In the genomic region with DNA sequence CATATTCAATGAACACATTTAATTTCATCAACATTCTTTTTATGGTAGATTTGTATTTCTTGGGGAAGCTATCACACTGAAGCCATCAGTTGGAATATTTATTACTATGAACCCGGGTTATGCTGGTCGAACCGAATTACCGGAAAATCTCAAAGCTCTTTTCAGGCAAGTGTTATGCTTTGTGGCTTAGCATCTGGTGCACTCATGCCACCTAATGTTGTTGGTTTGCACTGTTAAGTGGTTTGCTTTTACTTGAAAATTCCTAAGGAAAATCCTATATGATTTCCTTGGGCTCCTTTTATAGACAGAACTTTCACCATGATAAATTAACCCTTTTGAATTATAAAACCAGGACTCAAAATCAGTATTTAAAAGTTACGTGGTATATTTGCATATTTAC, we compare ENCODE assay signal across 15 cellular contexts.
A peak's percentile ranks its signal among the peaks of the same experiment; 100 is the strongest.
DNase-seq lines count a peak whose midpoint lies in the region; ATAC-seq and TF ChIP-seq lines count a peak whose summit lies in the region.
"Had no signal": no experiment of that assay in that cellular context is flagged by ENCODE, and none has a peak within 500 bp of the region (broad histone marks: within the 10 kb centered on the region; RNA-seq: fewer than 3 reads in every experiment).

No MANE protein-coding gene starts in this region.

- intact Hi-C loops in HCT116 (cut with micrococcal nuclease), result no loop called here

- no peak for TF ChIP-seq CTCF in HCT116 (IDR thresholded peaks at IDR 0.05 in 2 of 3, conservative IDR thresholded peaks at IDR 0.05 in 1 of 3; ENCODE audit: borderline replicate concordance in 1 of 3, insufficient read depth in 1 of 3, low read depth in 2 of 3, low read length in 2 of 3)

- H3K36me3 ChIP-seq in HCT116 (ENCODE audit: control insufficient read depth in 1 of 2, insufficient read depth in 2 of 2, low read length in 2 of 2) (no peaks in the 10 kb centered on the region), adipocyte (ENCODE audit: control insufficient read depth, insufficient read depth, low read length, severe bottlenecking) (no peaks in the 10 kb centered on the region)

- no peak overlapping the region for H3K4me2 ChIP-seq in HCT116 (ENCODE audit: low read length)

- no peaks in the 10 kb centered on the region for H3K79me2 ChIP-seq in HCT116 (ENCODE audit: insufficient read depth, low read length)

- no peaks in the 10 kb centered on the region for H3K9me2 ChIP-seq in HCT116 (ENCODE audit: insufficient read depth)

- POLR2A ChIA-PET in HCT116 (lab: Charles Lee), result no interaction called here

- no peak overlapping the region for H2AFZ ChIP-seq in HCT116 (ENCODE audit: low read depth, low read length, poor library complexity, severe bottlenecking)

- no peaks in the 10 kb centered on the region for H4K20me1 ChIP-seq in HCT116 (ENCODE audit: insufficient read depth)

- no peak for ATAC-seq in HCT116
- ATAC-seq in left lobe of liver, result peak; percentile 86
- ATAC-seq in GM21528 (IDR thresholded peaks at IDR 0.05; ENCODE audit: low FRiP score, unreplicated experiment), result no peak
- no peak for ATAC-seq in HG03196 (IDR thresholded peaks at IDR 0.05; ENCODE audit: unreplicated experiment)
- ATAC-seq: activated T-helper 17 cell treated with anti-CD3 and anti-CD28 coated beads, Interleukin-2, amount 50 U/mL, for 72 hours had no signal

- peak; percentile 17 for DNase-seq in Daoy (ENCODE audit: low read depth)
- no peak for DNase-seq in HCT116 (ENCODE audit: low read depth, low spot score)
- peak; percentile 41 for DNase-seq in adipocyte (ENCODE audit: low read depth)
- no peak for DNase-seq in left lobe of liver (ENCODE audit: low spot score)
- DNase-seq in NCI-H2029 (lab: John Stamatoyannopoulos, UW), result no peak
- DNase-seq: activated CD4-positive, alpha-beta memory T cell treated with anti-CD3 and anti-CD28 coated beads, Interleukin-2, amount 10 ng/mL, durations not matched to agents 7 days and 5 days; amygdala; CD4-positive, CD25-positive, alpha-beta regulatory T cell; cortex of kidney; kidney glomerular epithelial cell; NCI-H2029 treated with DMSO at 0.1 percent for 48 hours; NK-92 treated with Interleukin-12 subunit alpha and Interleukin-12 subunit beta, amount 100 ng/mL, for 24 hours had no signal

- H3K27me3 ChIP-seq in HCT116 (ENCODE audit: insufficient read depth, low read length), result no peaks in the 10 kb centered on the region
- no peaks in the 10 kb centered on the region for H3K27me3 ChIP-seq in adipocyte (replicated peaks; ENCODE audit: control insufficient read depth, insufficient read depth, low read length)

- H3K4me3 ChIP-seq in HCT116 (replicated peaks in 1 of 2; ENCODE audit: low read depth in 1 of 2, low read length in 2 of 2) (no peak overlapping the region), adipocyte (ENCODE audit: low read length) (no peak overlapping the region)

- no peak for TF ChIP-seq POLR2A in HCT116 (IDR thresholded peaks at IDR 0.05; ENCODE audit: borderline replicate concordance, extremely low read depth, insufficient read depth, insufficient read length)

- no peak overlapping the region for H3K27ac ChIP-seq in HCT116 (ENCODE audit: low read depth, low read length)

- H3K9ac ChIP-seq in HCT116 (ENCODE audit: low read length), result no peak overlapping the region
- H3K9ac ChIP-seq in adipocyte (ENCODE audit: low read length), result no peak overlapping the region

- CTCF ChIA-PET in HCT116 (lab: Charles Lee), result no interaction called here

- H3K9me3 ChIP-seq in HCT116 (ENCODE audit: control insufficient read depth in 1 of 2, insufficient read depth in 1 of 2, low read depth in 1 of 2, low read length in 2 of 2), result no peaks in the 10 kb centered on the region
- no peaks in the 10 kb centered on the region for H3K9me3 ChIP-seq in adipocyte (ENCODE audit: control insufficient read depth, low read length)

- BruUV-seq in HCT116 (replicated peaks; lab: Mats Ljungman, UMichigan), result no TSS peak

- RAD21 ChIA-PET in HCT116 (lab: Charles Lee; ENCODE audit: low non-redundant PET in 1 of 2, low total read pairs in 2 of 2, uncharacterized antibody in 2 of 2, unreplicated experiment in 2 of 2), result no interaction called here

- H3K4me1 ChIP-seq in HCT116 (ENCODE audit: control insufficient read depth in 1 of 2, insufficient read depth in 2 of 2, low read length in 2 of 2) (no peaks in the 10 kb centered on the region), adipocyte (ENCODE audit: control insufficient read depth, insufficient read depth, low read length) (no peaks in the 10 kb centered on the region)

- peak; percentile 30; the same call in 1 of the 2 replicates for TF ChIP-seq RAD21 in HCT116 (IDR thresholded peaks at IDR 0.05; ENCODE audit: low read depth)

TF ChIP-seq in HCT116, 20 proteins besides CTCF, POLR2A, EP300 and RAD21:
- TF ChIP-seq EZH2phosphoT487 (IDR thresholded peaks at IDR 0.05; ENCODE audit: borderline replicate concordance) (no peak), SIN3A (IDR thresholded peaks at IDR 0.05; ENCODE audit: low read depth) (no peak), CEBPB (IDR thresholded peaks at IDR 0.05; ENCODE audit: low read depth) (no peak), ELF1 (IDR thresholded peaks at IDR 0.05; ENCODE audit: borderline replicate concordance, low read depth) (no peak), EZH2 (IDR thresholded peaks at IDR 0.05) (no peak), TCF7L2 (IDR thresholded peaks at IDR 0.05; ENCODE audit: borderline replicate concordance, extremely low read depth, insufficient read depth, insufficient read length) (no peak), ZFX (IDR thresholded peaks at IDR 0.05) (no peak), JUND (IDR thresholded peaks at IDR 0.05) (no peak), ZNF274 (IDR thresholded peaks at IDR 0.05; ENCODE audit: low read depth, low read length) (no peak), FOSL1 (IDR thresholded peaks at IDR 0.05; ENCODE audit: low read depth) (no peak), YY1 (IDR thresholded peaks at IDR 0.05; ENCODE audit: extremely low read depth, insufficient replicate concordance, low read depth, low read length) (no peak), SRF (IDR thresholded peaks at IDR 0.05; ENCODE audit: low read depth) (no peak), SP1 (IDR thresholded peaks at IDR 0.05; ENCODE audit: low read depth) (no peak), POLR2AphosphoS5 (IDR thresholded peaks at IDR 0.05; ENCODE audit: low read depth, low read length) (no peak), EGR1 (IDR thresholded peaks at IDR 0.05; ENCODE audit: low read depth) (no peak), CBX3 (IDR thresholded peaks at IDR 0.05; ENCODE audit: low read depth) (no peak)
- TF ChIP-seq, protein P1, sequence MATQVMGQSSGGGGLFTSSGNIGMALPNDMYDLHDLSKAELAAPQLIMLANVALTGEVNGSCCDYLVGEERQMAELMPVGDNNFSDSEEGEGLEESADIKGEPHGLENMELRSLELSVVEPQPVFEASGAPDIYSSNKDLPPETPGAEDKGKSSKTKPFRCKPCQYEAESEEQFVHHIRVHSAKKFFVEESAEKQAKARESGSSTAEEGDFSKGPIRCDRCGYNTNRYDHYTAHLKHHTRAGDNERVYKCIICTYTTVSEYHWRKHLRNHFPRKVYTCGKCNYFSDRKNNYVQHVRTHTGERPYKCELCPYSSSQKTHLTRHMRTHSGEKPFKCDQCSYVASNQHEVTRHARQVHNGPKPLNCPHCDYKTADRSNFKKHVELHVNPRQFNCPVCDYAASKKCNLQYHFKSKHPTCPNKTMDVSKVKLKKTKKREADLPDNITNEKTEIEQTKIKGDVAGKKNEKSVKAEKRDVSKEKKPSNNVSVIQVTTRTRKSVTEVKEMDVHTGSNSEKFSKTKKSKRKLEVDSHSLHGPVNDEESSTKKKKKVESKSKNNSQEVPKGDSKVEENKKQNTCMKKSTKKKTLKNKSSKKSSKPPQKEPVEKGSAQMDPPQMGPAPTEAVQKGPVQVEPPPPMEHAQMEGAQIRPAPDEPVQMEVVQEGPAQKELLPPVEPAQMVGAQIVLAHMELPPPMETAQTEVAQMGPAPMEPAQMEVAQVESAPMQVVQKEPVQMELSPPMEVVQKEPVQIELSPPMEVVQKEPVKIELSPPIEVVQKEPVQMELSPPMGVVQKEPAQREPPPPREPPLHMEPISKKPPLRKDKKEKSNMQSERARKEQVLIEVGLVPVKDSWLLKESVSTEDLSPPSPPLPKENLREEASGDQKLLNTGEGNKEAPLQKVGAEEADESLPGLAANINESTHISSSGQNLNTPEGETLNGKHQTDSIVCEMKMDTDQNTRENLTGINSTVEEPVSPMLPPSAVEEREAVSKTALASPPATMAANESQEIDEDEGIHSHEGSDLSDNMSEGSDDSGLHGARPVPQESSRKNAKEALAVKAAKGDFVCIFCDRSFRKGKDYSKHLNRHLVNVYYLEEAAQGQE (IDR thresholded peaks at IDR 0.05; ENCODE audit: low read depth), result no peak
- TF ChIP-seq, protein P2, sequence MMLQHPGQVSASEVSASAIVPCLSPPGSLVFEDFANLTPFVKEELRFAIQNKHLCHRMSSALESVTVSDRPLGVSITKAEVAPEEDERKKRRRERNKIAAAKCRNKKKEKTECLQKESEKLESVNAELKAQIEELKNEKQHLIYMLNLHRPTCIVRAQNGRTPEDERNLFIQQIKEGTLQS (IDR thresholded peaks at IDR 0.05), result no peak
- TF ChIP-seq, protein P3, sequence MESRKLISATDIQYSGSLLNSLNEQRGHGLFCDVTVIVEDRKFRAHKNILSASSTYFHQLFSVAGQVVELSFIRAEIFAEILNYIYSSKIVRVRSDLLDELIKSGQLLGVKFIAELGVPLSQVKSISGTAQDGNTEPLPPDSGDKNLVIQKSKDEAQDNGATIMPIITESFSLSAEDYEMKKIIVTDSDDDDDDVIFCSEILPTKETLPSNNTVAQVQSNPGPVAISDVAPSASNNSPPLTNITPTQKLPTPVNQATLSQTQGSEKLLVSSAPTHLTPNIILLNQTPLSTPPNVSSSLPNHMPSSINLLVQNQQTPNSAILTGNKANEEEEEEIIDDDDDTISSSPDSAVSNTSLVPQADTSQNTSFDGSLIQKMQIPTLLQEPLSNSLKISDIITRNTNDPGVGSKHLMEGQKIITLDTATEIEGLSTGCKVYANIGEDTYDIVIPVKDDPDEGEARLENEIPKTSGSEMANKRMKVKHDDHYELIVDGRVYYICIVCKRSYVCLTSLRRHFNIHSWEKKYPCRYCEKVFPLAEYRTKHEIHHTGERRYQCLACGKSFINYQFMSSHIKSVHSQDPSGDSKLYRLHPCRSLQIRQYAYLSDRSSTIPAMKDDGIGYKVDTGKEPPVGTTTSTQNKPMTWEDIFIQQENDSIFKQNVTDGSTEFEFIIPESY (IDR thresholded peaks at IDR 0.05; ENCODE audit: extremely low read depth, insufficient replicate concordance, low read length), result no peak
- TF ChIP-seq, protein P4, sequence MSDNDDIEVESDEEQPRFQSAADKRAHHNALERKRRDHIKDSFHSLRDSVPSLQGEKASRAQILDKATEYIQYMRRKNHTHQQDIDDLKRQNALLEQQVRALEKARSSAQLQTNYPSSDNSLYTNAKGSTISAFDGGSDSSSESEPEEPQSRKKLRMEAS (IDR thresholded peaks at IDR 0.05), result no peak

Comparison
In these comparisons a context has a peak if more than half of its experiments do, and no peak if none do; other contexts are left out.
1. DNase-seq: peak in Daoy (single experiment) and adipocyte (single experiment); none in HCT116 (single experiment), left lobe of liver (single experiment) and NCI-H2029 (single experiment).